In genomic region chr19:16121141-16121540, GRCh38 we compare ENCODE assay signal across 15 cellular contexts. TPM values are rescaled to one million over a fixed set of nuclear protein-coding genes. Genes with fewer than 3 reads are reported as not detected.
DNase-seq lines count a peak whose midpoint lies in the region; ATAC-seq and TF ChIP-seq lines count a peak whose summit lies in the region.
"Had no signal": no experiment of that assay in that cellular context is flagged by ENCODE, and none has a peak within 500 bp of the region (broad histone marks: within the 10 kb centered on the region; RNA-seq: fewer than 3 reads in every experiment).

No MANE protein-coding gene starts in this region.

- no peaks in the 10 kb centered on the region for H3K9me3 Mint-ChIP-seq in CD14-positive monocyte
- H3K9me3 Mint-ChIP-seq in stimulated activated naive B cell treated with anti-CD40 and anti-IgM and Interleukin-4, amounts not matched to agents 10 μg/mL and 1 μg/mL and 100 μg/mL, for 72 hours: no peaks in the 10 kb centered on the region
- H3K9me3 Mint-ChIP-seq: CD4-positive, alpha-beta T cell; HFFc6 had no signal

- CTCF ChIA-PET in RWPE1 (lab: Yijun Ruan, JAX): no interaction called here

- peak overlapping the region in 5 of 7 donors; percentile 13 to 98 (median 96) for H3K27ac Mint-ChIP-seq in CD14-positive monocyte
- H3K27ac Mint-ChIP-seq in stimulated activated naive B cell treated with anti-CD40 and anti-IgM and Interleukin-4, amounts not matched to agents 10 μg/mL and 1 μg/mL and 100 μg/mL, for 72 hours: peak overlapping the region; percentile 99
- H3K27ac Mint-ChIP-seq: CD4-positive, alpha-beta T cell; HFFc6 had no signal

- H3K27me3 Mint-ChIP-seq in CD14-positive monocyte (ENCODE audit: low read depth in 3 of 3): peaks cover 0 to 5% (median 2%) of the 10 kb centered on the region in 3 donors
- H3K27me3 Mint-ChIP-seq in stimulated activated naive B cell treated with anti-CD40 and anti-IgM and Interleukin-4, amounts not matched to agents 10 μg/mL and 1 μg/mL and 100 μg/mL, for 72 hours: no peaks in the 10 kb centered on the region
- H3K27me3 Mint-ChIP-seq: CD4-positive, alpha-beta T cell had no signal

- POLR2A ChIA-PET in RWPE1 (lab: Yijun Ruan, JAX; ENCODE audit: low non-redundant PET): no interaction called here

- no peak for DNase-seq in CD14-positive monocyte (ENCODE audit: low spot score)
- no peak for DNase-seq in RWPE1 (ENCODE audit: low spot score)
- no peak for DNase-seq in epithelial cell of prostate (ENCODE audit: low read depth, low spot score)
- DNase-seq in stimulated activated naive B cell treated with anti-CD40 and anti-IgM and Interleukin-4, amounts not matched to agents 10 μg/mL and 1 μg/mL and 100 μg/mL, for 72 hours: no peak
- DNase-seq in inferior parietal cortex (ENCODE audit: extremely low spot score): no peak
- DNase-seq: ACHN; CD4-positive, alpha-beta T cell; HFFc6; KBM-7; NCI-H1105; NK-92 treated with Interleukin-12 subunit alpha and Interleukin-12 subunit beta, amount 100 ng/mL, for 24 hours; SHP77; SK-N-SH had no signal

- peak overlapping the region; percentile 5 for H3K27ac ChIP-seq in RWPE1
- H3K27ac ChIP-seq in epithelial cell of prostate: peak overlapping the region; percentile 55

- TF ChIP-seq CTCF in CD14-positive monocyte (IDR thresholded peaks at IDR 0.05) (no peak), RWPE1 (conservative IDR thresholded peaks at IDR 0.05; ENCODE audit: low read depth) (no peak)

- no peak for ATAC-seq in stimulated activated naive B cell treated with anti-CD40 and anti-IgM and Interleukin-4, amounts not matched to agents 10 μg/mL and 1 μg/mL and 100 μg/mL, for 72 hours (replicated peaks)
- no peak for ATAC-seq in HG03442 (IDR thresholded peaks at IDR 0.05; ENCODE audit: unreplicated experiment)
- no peak for ATAC-seq in GM21576 (IDR thresholded peaks at IDR 0.05; ENCODE audit: unreplicated experiment)

- H3K4me1 Mint-ChIP-seq in CD14-positive monocyte: peaks cover 43% of the 10 kb centered on the region
- H3K4me1 Mint-ChIP-seq in stimulated activated naive B cell treated with anti-CD40 and anti-IgM and Interleukin-4, amounts not matched to agents 10 μg/mL and 1 μg/mL and 100 μg/mL, for 72 hours: peaks cover 46 to 75% of the 10 kb centered on the region in 2 donors

- intact Hi-C loops in CD14-positive monocyte (cut with micrococcal nuclease): no loop called here

- H3K36me3 Mint-ChIP-seq in CD14-positive monocyte: peaks cover 49 to 87% of the 10 kb centered on the region in 2 donors
- peaks cover 67 to 81% of the 10 kb centered on the region in 2 donors for H3K36me3 Mint-ChIP-seq in stimulated activated naive B cell treated with anti-CD40 and anti-IgM and Interleukin-4, amounts not matched to agents 10 μg/mL and 1 μg/mL and 100 μg/mL, for 72 hours

- H3K4me3 Mint-ChIP-seq in CD14-positive monocyte: no peak overlapping the region
- H3K4me3 Mint-ChIP-seq in stimulated activated naive B cell treated with anti-CD40 and anti-IgM and Interleukin-4, amounts not matched to agents 10 μg/mL and 1 μg/mL and 100 μg/mL, for 72 hours: peak overlapping the region in 1 of 2 donors; percentile 11
- H3K4me3 Mint-ChIP-seq: CD4-positive, alpha-beta T cell; HFFc6 had no signal

RNA-seq across cellular contexts. Expression of gene RAB8A, which starts 9.5 kb away (rescaled TPM):
- polyA plus RNA-seq in CD14-positive monocyte: 100 to 1,000 TPM; 109 to 124 TPM

RNA-seq across cellular contexts. Expression of gene HSH2D, which starts 22.3 kb away (rescaled TPM):
- 10 to 100 TPM; 13.8 to 16.7 TPM for polyA plus RNA-seq in CD14-positive monocyte
- polyA plus RNA-seq: SK-N-SH had no signal

RNA-seq across cellular contexts. Expression of gene TPM4, which starts 44.8 kb away (rescaled TPM):
- 100 to 1,000 TPM; 146 to 170 TPM for polyA plus RNA-seq in CD14-positive monocyte

RNA-seq across cellular contexts. Expression of gene CIB3, which starts 52.2 kb away (rescaled TPM):
- not detected for polyA plus RNA-seq in CD14-positive monocyte
- polyA plus RNA-seq: SK-N-SH had no signal
